Comparison of ENCODE assay signal across 8 cellular contexts in genomic region chr18:13558132-13558531, GRCh38.
DNase-seq lines count a peak whose midpoint lies in the region; ATAC-seq and TF ChIP-seq lines count a peak whose summit lies in the region.

No MANE protein-coding gene starts in this region.

- H3K27me3 ChIP-seq in A673 (replicated peaks; ENCODE audit: insufficient read depth, low read depth, low read length, poor library complexity): peaks cover 13% of the 10 kb centered on the region
- H3K27me3 ChIP-seq in heart left ventricle: no peaks in the 10 kb centered on the region

- H3K4me1 ChIP-seq in A673 (ENCODE audit: insufficient read depth, low read length, poor library complexity, severe bottlenecking): no peaks in the 10 kb centered on the region
- H3K4me1 ChIP-seq in heart left ventricle: peaks cover 3 to 68% (median 29%) of the 10 kb centered on the region in 12 donors

- no peak overlapping the region for H3K4me3 Mint-ChIP-seq in activated naive CD4-positive, alpha-beta T cell treated with anti-CD3 and anti-CD28 coated beads, Interleukin-2, amount 50 U/mL, for 24 hours

- peak overlapping the region; percentile 17 for H3K27ac Mint-ChIP-seq in activated naive CD4-positive, alpha-beta T cell treated with anti-CD3 and anti-CD28 coated beads, Interleukin-2, amount 50 U/mL, for 24 hours

- WGBS in heart left ventricle, 4 donors: 0 to 8% (median 6%) methylated on average over 5 of the region's 5 CpGs

- intact Hi-C loops in A673 (cut with micrococcal nuclease; ENCODE audit: unreplicated experiment): loop anchor here (1.0 to 5.0 kb wide), 2 partner anchors 72 to 244 kb away; no protein-coding TSS in a partner anchor
- intact Hi-C loops in heart left ventricle (cut with DNase I): loop anchor here in 8 of 10 donors (1.0 to 5.0 kb wide), 6 partner anchors 72 to 244 kb away; partner anchors contain the start of genes FAM210A (in 3 of the 8) and RNMT (in 3 of the 8)
- intact Hi-C loops in sciatic nerve (cut with DNase I): loop anchor here (5.0 kb wide), 1 partner anchor 69 kb away; no protein-coding TSS in a partner anchor

- H3K4me3 ChIP-seq in A673 (ENCODE audit: low read depth, low read length, poor library complexity, severe bottlenecking) (no peak overlapping the region), GM12865 (ENCODE audit: low read depth, low read length) (no peak overlapping the region), heart left ventricle (no peak overlapping the region)

- no peaks in the 10 kb centered on the region for H3K27me3 Mint-ChIP-seq in activated naive CD4-positive, alpha-beta T cell treated with anti-CD3 and anti-CD28 coated beads, Interleukin-2, amount 50 U/mL, for 24 hours

- H3K9me3 Mint-ChIP-seq in activated naive CD4-positive, alpha-beta T cell treated with anti-CD3 and anti-CD28 coated beads, Interleukin-2, amount 50 U/mL, for 24 hours: no peaks in the 10 kb centered on the region

- BruUV-seq in A673 (replicated peaks; lab: Mats Ljungman, UMichigan): no TSS peak

- H3K4me1 Mint-ChIP-seq in activated naive CD4-positive, alpha-beta T cell treated with anti-CD3 and anti-CD28 coated beads, Interleukin-2, amount 50 U/mL, for 24 hours: peaks cover 29% of the 10 kb centered on the region

- peaks cover 5% of the 10 kb centered on the region for H3K36me3 Mint-ChIP-seq in activated naive CD4-positive, alpha-beta T cell treated with anti-CD3 and anti-CD28 coated beads, Interleukin-2, amount 50 U/mL, for 24 hours

- ATAC-seq in HG03066 (IDR thresholded peaks at IDR 0.05; ENCODE audit: low read depth, unreplicated experiment) (peak; percentile 57), heart left ventricle (peak; percentile 73 to 84 (median 76)), sciatic nerve (peak; percentile 74)

- POLR2A ChIA-PET in A673 (lab: Charles Lee; ENCODE audit: low non-redundant PET): no interaction called here

- H3K36me3 ChIP-seq in A673 (ENCODE audit: insufficient read depth, low read length, poor library complexity, severe bottlenecking) (no peaks in the 10 kb centered on the region), heart left ventricle (no peaks in the 10 kb centered on the region)

- TF ChIP-seq POLR2A in heart left ventricle (IDR thresholded peaks at IDR 0.05): no peak

- H3K9me3 ChIP-seq in A673 (ENCODE audit: low read depth, low read length, poor library complexity, severe bottlenecking): no peaks in the 10 kb centered on the region
- H3K9me3 ChIP-seq in heart left ventricle: no peaks in the 10 kb centered on the region

- DNase-seq in A673 (ENCODE audit: low spot score) (peak; percentile 68), GM12865 (ENCODE audit: low read depth) (peak; percentile 82), NCI-H748 (lab: John Stamatoyannopoulos, UW; ENCODE audit: unreplicated experiment) (peak; percentile 62), heart left ventricle (peak in 4 of 5 donors; percentile 45 to 72 (median 60)), sciatic nerve (ENCODE audit: low spot score) (no peak), T1000 (lab: John Stamatoyannopoulos, UW) (no peak)

- CTCF ChIA-PET in A673 (lab: Charles Lee): interaction anchor here (0.5 kb wide), 1 partner anchor 15 kb away, joined by 12 read pairs; no protein-coding TSS in a partner anchor

- TF ChIP-seq CTCF in A673 (conservative IDR thresholded peaks at IDR 0.05; ENCODE audit: low read depth, low read length) (peak; percentile 76), GM12865 (IDR thresholded peaks at IDR 0.05; ENCODE audit: insufficient read depth, low read depth, low read length, missing control alignments) (peak; percentile 85), heart left ventricle (IDR thresholded peaks at IDR 0.05) (peak; percentile 48 to 75 (median 64))

- H3K27ac ChIP-seq in A673 (ENCODE audit: low read depth, low read length, poor library complexity, severe bottlenecking) (no peak overlapping the region), heart left ventricle (peak overlapping the region in 5 of 12 donors; percentile 23 to 59 (median 32))

Comparison
In these comparisons a context has a peak if more than half of its experiments do, and no peak if none do; other contexts are left out.
1. DNase-seq: peak in A673 (single experiment), GM12865 (single experiment), NCI-H748 (single experiment) and heart left ventricle (4 of 5); none in sciatic nerve (single experiment) and T1000 (single experiment).
2. Peak in every context shown above with its lines, with median percentiles within 50 percentile points of each other: CTCF ChIP-seq and ATAC-seq.